1 cellular context compared by ENCODE assay signal in genomic region chr1:30892671-30893073, GRCh38.
TF ChIP-seq lines count a peak whose summit lies in the region.

No MANE protein-coding gene starts in this region.

TF ChIP-seq in HepG2, 621 proteins besides CTCF, POLR2A, EP300 and RAD21 (continued from another document and continues in another):
- no peak for TF ChIP-seq THAP8 (CRISPR knock-in tag; IDR thresholded peaks at IDR 0.05; ENCODE audit: borderline replicate concordance)
- TF ChIP-seq SNAPC2 (CRISPR knock-in tag; IDR thresholded peaks at IDR 0.05), result no peak
- TF ChIP-seq REXO4 (CRISPR knock-in tag; IDR thresholded peaks at IDR 0.05; ENCODE audit: borderline replicate concordance), result no peak
- no peak for TF ChIP-seq RFXAP (CRISPR knock-in tag; IDR thresholded peaks at IDR 0.05; ENCODE audit: borderline replicate concordance)
- TF ChIP-seq GATAD2A (CRISPR knock-in tag; IDR thresholded peaks at IDR 0.05), result peak; percentile 55; the same call in 1 of the 2 replicates
- TF ChIP-seq RFX3 (CRISPR knock-in tag; IDR thresholded peaks at IDR 0.05), result no peak
- no peak for TF ChIP-seq TRIM22 (IDR thresholded peaks at IDR 0.05)
- TF ChIP-seq SETDB1 (CRISPR knock-in tag; IDR thresholded peaks at IDR 0.05; ENCODE audit: borderline replicate concordance), result no peak
- no peak for TF ChIP-seq ZNF776 (CRISPR knock-in tag; IDR thresholded peaks at IDR 0.05)
- TF ChIP-seq SCMH1 (CRISPR knock-in tag; IDR thresholded peaks at IDR 0.05; ENCODE audit: borderline replicate concordance), result no peak
- TF ChIP-seq NR2C2 (CRISPR knock-in tag; IDR thresholded peaks at IDR 0.05; ENCODE audit: borderline replicate concordance), result peak; percentile 74
- TF ChIP-seq RNF219 (CRISPR knock-in tag; IDR thresholded peaks at IDR 0.05), result no peak
- TF ChIP-seq MATR3 (CRISPR knock-in tag; IDR thresholded peaks at IDR 0.05), result no peak
- no peak for TF ChIP-seq ZUFSP (CRISPR knock-in tag; IDR thresholded peaks at IDR 0.05; ENCODE audit: borderline replicate concordance)
- TF ChIP-seq ZNF567 (CRISPR knock-in tag; IDR thresholded peaks at IDR 0.05; ENCODE audit: borderline replicate concordance), result no peak
- no peak for TF ChIP-seq ZNF713 (CRISPR knock-in tag; IDR thresholded peaks at IDR 0.05)
- 0 out of 2 replicates have a peak, but pooled peaks have one; percentile 48 for TF ChIP-seq ZNF292 (CRISPR knock-in tag; IDR thresholded peaks at IDR 0.05; ENCODE audit: borderline replicate concordance, low read depth)
- TF ChIP-seq FOXM1 (CRISPR knock-in tag; IDR thresholded peaks at IDR 0.05), result no peak
- TF ChIP-seq HES4 (CRISPR knock-in tag; IDR thresholded peaks at IDR 0.05; ENCODE audit: borderline replicate concordance), result no peak
- no peak for TF ChIP-seq ZFAT (CRISPR knock-in tag; conservative IDR thresholded peaks at IDR 0.05)
- TF ChIP-seq TOPORS (CRISPR knock-in tag; IDR thresholded peaks at IDR 0.05), result no peak
- no peak for TF ChIP-seq ZNF234 (CRISPR knock-in tag; conservative IDR thresholded peaks at IDR 0.05)
- TF ChIP-seq BRD4 (CRISPR knock-in tag; IDR thresholded peaks at IDR 0.05), result no peak
- no peak for TF ChIP-seq SIX4 (CRISPR knock-in tag; IDR thresholded peaks at IDR 0.05)
- no peak for TF ChIP-seq NFYB (CRISPR knock-in tag; IDR thresholded peaks at IDR 0.05)
- no peak for TF ChIP-seq ARNT2 (CRISPR knock-in tag; IDR thresholded peaks at IDR 0.05; ENCODE audit: low read depth)
- 0 out of 2 replicates have a peak, but pooled peaks have one; percentile 24 for TF ChIP-seq DPF2 (CRISPR knock-in tag; IDR thresholded peaks at IDR 0.05; ENCODE audit: borderline replicate concordance, low read depth)
- TF ChIP-seq ARID5B (CRISPR knock-in tag; IDR thresholded peaks at IDR 0.05), result peak; percentile 78
- no peak for TF ChIP-seq HNRNPH1 (optimal IDR thresholded peaks at IDR 0.05; ENCODE audit: low read depth, low read length)
- no peak for TF ChIP-seq RBFOX2 (IDR thresholded peaks at IDR 0.05; ENCODE audit: low read depth, low read length)
- peak; percentile 83 for TF ChIP-seq POGK (CRISPR knock-in tag; conservative IDR thresholded peaks at IDR 0.05)
- peak; percentile 36; the same call in 1 of the 2 replicates for TF ChIP-seq REPIN1 (CRISPR knock-in tag; IDR thresholded peaks at IDR 0.05; ENCODE audit: borderline replicate concordance, low read depth)
- no peak for TF ChIP-seq ZNF775 (CRISPR knock-in tag; IDR thresholded peaks at IDR 0.05; ENCODE audit: borderline replicate concordance)
- no peak for TF ChIP-seq ZFP1 (CRISPR knock-in tag; IDR thresholded peaks at IDR 0.05)
- no peak for TF ChIP-seq ZNF501 (CRISPR knock-in tag; IDR thresholded peaks at IDR 0.05)
- no peak for TF ChIP-seq NFRKB (IDR thresholded peaks at IDR 0.05)
- 0 out of 2 replicates have a peak, but pooled peaks have one; percentile 31 for TF ChIP-seq ZNF746 (CRISPR knock-in tag; IDR thresholded peaks at IDR 0.05)
- TF ChIP-seq ZNF251 (CRISPR knock-in tag; IDR thresholded peaks at IDR 0.05), result no peak
- no peak for TF ChIP-seq ZNF841 (CRISPR knock-in tag; IDR thresholded peaks at IDR 0.05; ENCODE audit: borderline replicate concordance)
- 0 out of 2 replicates have a peak, but pooled peaks have one; percentile 37 for TF ChIP-seq PLSCR1 (CRISPR knock-in tag; IDR thresholded peaks at IDR 0.05; ENCODE audit: borderline replicate concordance)
- no peak for TF ChIP-seq ZNF709 (CRISPR knock-in tag; IDR thresholded peaks at IDR 0.05)
- TF ChIP-seq CAMTA2 (CRISPR knock-in tag; IDR thresholded peaks at IDR 0.05; ENCODE audit: borderline replicate concordance), result no peak
- TF ChIP-seq CREM (IDR thresholded peaks at IDR 0.05), result no peak; the same call in 1 of the 2 replicates
- no peak for TF ChIP-seq CREM (CRISPR knock-in tag; IDR thresholded peaks at IDR 0.05)
- no peak for TF ChIP-seq ADNP (CRISPR knock-in tag; IDR thresholded peaks at IDR 0.05)
- TF ChIP-seq ONECUT2 (CRISPR knock-in tag; IDR thresholded peaks at IDR 0.05), result no peak
- TF ChIP-seq PAXIP1 (CRISPR knock-in tag; conservative IDR thresholded peaks at IDR 0.05), result peak; percentile 52; the same call in 1 of the 2 replicates
- peak; percentile 32; the same call in 1 of the 2 replicates for TF ChIP-seq THAP11 (CRISPR knock-in tag; IDR thresholded peaks at IDR 0.05)
- TF ChIP-seq ZNF207 (IDR thresholded peaks at IDR 0.05; ENCODE audit: borderline replicate concordance), result no peak
- no peak for TF ChIP-seq ZNF275 (CRISPR knock-in tag; IDR thresholded peaks at IDR 0.05; ENCODE audit: borderline replicate concordance)
- no peak for TF ChIP-seq NR1H2 (CRISPR knock-in tag; IDR thresholded peaks at IDR 0.05; ENCODE audit: borderline replicate concordance, low read depth)
- no peak for TF ChIP-seq ZNF30 (CRISPR knock-in tag; IDR thresholded peaks at IDR 0.05)
- TF ChIP-seq HMGA1 (CRISPR knock-in tag; conservative IDR thresholded peaks at IDR 0.05), result no peak
